In genomic region chr3:67083277-67083676, GRCh38 we compare ENCODE assay signal across 8 cellular contexts.
DNase-seq lines count a peak whose midpoint lies in the region; ATAC-seq, FAIRE-seq and TF ChIP-seq lines count a peak whose summit lies in the region.

No MANE protein-coding gene starts in this region.

- POLR2A ChIA-PET in CD4-positive, alpha-beta memory T cell (lab: Charles Lee; ENCODE audit: partially characterized antibody), result interaction anchor here (0.6 to 1.8 kb wide), 4 partner anchors 85 to 1276 kb away, joined by 3 to 8 read pairs (median 3); partner anchors contain the start of gene KBTBD8

- H3K36me3 ChIP-seq in CD4-positive, alpha-beta memory T cell (ENCODE audit: insufficient read depth, low read length), result no peaks in the 10 kb centered on the region
- no peaks in the 10 kb centered on the region for H3K36me3 ChIP-seq in uterus

- H3K9me3 ChIP-seq in CD4-positive, alpha-beta memory T cell (ENCODE audit: control insufficient read depth in 1 of 2, low read length in 2 of 2), result no peaks in the 10 kb centered on the region
- H3K9me3 ChIP-seq in uterus, result no peaks in the 10 kb centered on the region

- H3K4me1 ChIP-seq in CD4-positive, alpha-beta memory T cell (ENCODE audit: insufficient read depth, low read length), result peaks cover 23% of the 10 kb centered on the region
- H3K4me1 ChIP-seq in uterus, result no peaks in the 10 kb centered on the region

- no peaks in the 10 kb centered on the region for H3K27me3 ChIP-seq in CD4-positive, alpha-beta memory T cell (ENCODE audit: insufficient read depth, low read length)
- no peaks in the 10 kb centered on the region for H3K27me3 ChIP-seq in uterus

- intact Hi-C loops in CD4-positive, alpha-beta memory T cell (cut with micrococcal nuclease), result loop anchor here (1.0 to 2.0 kb wide), 2 partner anchors 85 to 862 kb away; partner anchors contain the start of genes KBTBD8 and SLC25A26
- intact Hi-C loops in uterus (cut with DNase I; ENCODE audit: low total_unique reads), result no loop called here

- no peak for TF ChIP-seq POLR2A in H54 (IDR thresholded peaks at IDR 0.05; ENCODE audit: low read depth, low read length)
- TF ChIP-seq POLR2A in uterus (IDR thresholded peaks at IDR 0.05), result no peak

- TF ChIP-seq CTCF in uterus (IDR thresholded peaks at IDR 0.05), result no peak

- peak overlapping the region; percentile 7 for H3K27ac ChIP-seq in CD4-positive, alpha-beta memory T cell (ENCODE audit: low read depth, low read length)
- H3K27ac ChIP-seq in uterus, result no peak overlapping the region

- H3K36me3 Mint-ChIP-seq in CD4-positive, alpha-beta memory T cell, result peaks cover 38 to 44% of the 10 kb centered on the region in 2 donors
- peaks cover 46% of the 10 kb centered on the region for H3K36me3 Mint-ChIP-seq in activated naive CD8-positive, alpha-beta T cell treated with anti-CD3 and anti-CD28 coated beads, Interleukin-2, amount 50 U/mL, for 24 hours (ENCODE audit: low read depth)

- peaks cover 21 to 41% (median 27%) of the 10 kb centered on the region in 4 donors for H3K4me1 Mint-ChIP-seq in CD4-positive, alpha-beta memory T cell
- H3K4me1 Mint-ChIP-seq in activated naive CD8-positive, alpha-beta T cell treated with anti-CD3 and anti-CD28 coated beads, Interleukin-2, amount 50 U/mL, for 24 hours, result peaks cover 27% of the 10 kb centered on the region

- H3K4me3 ChIP-seq in CD4-positive, alpha-beta memory T cell (ENCODE audit: low read length in 2 of 2), result peak overlapping the region in 1 of 2 donors; percentile 22
- no peak overlapping the region for H3K4me3 ChIP-seq in uterus

- H3K27ac Mint-ChIP-seq in CD4-positive, alpha-beta memory T cell, result peak overlapping the region; percentile 37 to 98 (median 80)
- H3K27ac Mint-ChIP-seq in activated naive CD8-positive, alpha-beta T cell treated with anti-CD3 and anti-CD28 coated beads, Interleukin-2, amount 50 U/mL, for 24 hours, result peak overlapping the region; percentile 91

- peaks cover 8 to 62% (median 56%) of the 10 kb centered on the region in 8 donors for H3K9me3 Mint-ChIP-seq in CD4-positive, alpha-beta memory T cell
- peaks cover 61% of the 10 kb centered on the region for H3K9me3 Mint-ChIP-seq in activated naive CD8-positive, alpha-beta T cell treated with anti-CD3 and anti-CD28 coated beads, Interleukin-2, amount 50 U/mL, for 24 hours

- ATAC-seq in activated naive CD8-positive, alpha-beta T cell treated with anti-CD3 and anti-CD28 coated beads, Interleukin-2, amount 50 U/mL, for 24 hours, result peak; percentile 98

- H3K27me3 Mint-ChIP-seq in CD4-positive, alpha-beta memory T cell, result peaks cover 0 to 4% of the 10 kb centered on the region in 2 donors
- H3K27me3 Mint-ChIP-seq in activated naive CD8-positive, alpha-beta T cell treated with anti-CD3 and anti-CD28 coated beads, Interleukin-2, amount 50 U/mL, for 24 hours, result no peaks in the 10 kb centered on the region

- CTCF ChIA-PET in CD4-positive, alpha-beta memory T cell (lab: Charles Lee; ENCODE audit: partially characterized antibody), result interaction anchor here (1.1 to 1.2 kb wide), 2 partner anchors 31 to 111 kb away, joined by 5 to 6 read pairs; no protein-coding TSS in a partner anchor

- peak; percentile 53 to 75 (median 74) for DNase-seq in CD4-positive, alpha-beta memory T cell
- peak; percentile 7 for DNase-seq in H54 (ENCODE audit: insufficient read length, low spot score)
- peak; percentile 70 for DNase-seq in RCC 7860 (ENCODE audit: low spot score)
- DNase-seq in activated naive CD8-positive, alpha-beta T cell treated with anti-CD3 and anti-CD28 coated beads, Interleukin-2, amount 50 U/mL, for 24 hours, result peak; percentile 43
- peak; percentile 36 to 38 for DNase-seq in stimulated activated CD8-positive, alpha-beta memory T cell treated with anti-CD3 and anti-CD28 coated beads, Interleukin-7, amount 100 ng/mL, for 4 hours (ENCODE audit: low read depth in 2 of 2)
- no peak for DNase-seq in NCI-H1092 treated with DMSO at 0.1 percent for 48 hours (lab: John Stamatoyannopoulos, UW)
- DNase-seq in uterus, result no peak
- DNase-seq in GM19238 (ENCODE audit: insufficient read length, low spot score), result no peak

- peak overlapping the region; percentile 52 to 87 (median 79) for H3K4me3 Mint-ChIP-seq in CD4-positive, alpha-beta memory T cell
- peak overlapping the region; percentile 60 for H3K4me3 Mint-ChIP-seq in activated naive CD8-positive, alpha-beta T cell treated with anti-CD3 and anti-CD28 coated beads, Interleukin-2, amount 50 U/mL, for 24 hours

- FAIRE-seq in H54 (lab: Jason Lieb, UNC), result no peak
- FAIRE-seq in RCC 7860 (lab: Jason Lieb, UNC), result no peak

Comparison
In these comparisons a context has a peak if more than half of its experiments do, and no peak if none do; other contexts are left out.
1. DNase-seq: peak in CD4-positive, alpha-beta memory T cell (5 of 5), H54 (single experiment), RCC 7860 (single experiment), activated naive CD8-positive, alpha-beta T cell treated with anti-CD3 and anti-CD28 coated beads, Interleukin-2, amount 50 U/mL, for 24 hours (single experiment) and stimulated activated CD8-positive, alpha-beta memory T cell treated with anti-CD3 and anti-CD28 coated beads, Interleukin-7, amount 100 ng/mL, for 4 hours (2 of 2); none in NCI-H1092 treated with DMSO at 0.1 percent for 48 hours (single experiment), uterus (0 of 2) and GM19238 (single experiment).